In the genomic region with DNA sequence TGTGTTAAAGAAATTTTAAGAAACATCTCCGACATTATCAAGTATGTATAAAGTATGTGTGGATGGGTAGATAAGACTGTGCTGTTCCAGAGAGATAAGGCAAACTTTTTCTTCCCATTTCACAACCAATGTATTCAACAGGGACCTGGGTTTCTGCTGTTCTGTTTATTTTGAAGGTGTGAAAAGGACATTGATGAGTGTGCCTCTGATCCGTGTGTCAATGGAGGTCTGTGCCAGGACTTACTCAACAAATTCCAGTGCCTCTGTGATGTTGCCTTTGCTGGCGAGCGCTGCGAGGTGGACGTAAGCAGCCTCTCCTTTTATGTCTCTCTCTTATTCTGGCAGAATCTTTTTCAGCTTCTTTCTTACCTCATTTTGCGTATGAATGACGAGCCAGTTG, we compare ENCODE assay signal across 1 cellular context.
TF ChIP-seq lines count a peak whose summit lies in the region.

No MANE protein-coding gene starts in this region.

TF ChIP-seq in GM23338, 12 proteins besides CTCF, POLR2A, EP300 and RAD21 (continued from another document):
- TF ChIP-seq REST (IDR thresholded peaks at IDR 0.05; ENCODE audit: unreplicated experiment) (no peak), CREB1 (CRISPR knock-in tag; IDR thresholded peaks at IDR 0.05; ENCODE audit: low read depth) (peak; percentile 48; the same call in 1 of the 2 replicates), EZH2phosphoT487 (IDR thresholded peaks at IDR 0.05; ENCODE audit: unreplicated experiment) (no peak), EZH2 (IDR thresholded peaks at IDR 0.05; ENCODE audit: low read depth, unreplicated experiment) (no peak), NANOG (IDR thresholded peaks at IDR 0.05; ENCODE audit: borderline replicate concordance) (0 out of 2 replicates have a peak, but pooled peaks have one; percentile 34), ZNF114 (CRISPR knock-in tag; IDR thresholded peaks at IDR 0.05) (no peak), POLR2AphosphoS5 (IDR thresholded peaks at IDR 0.05; ENCODE audit: low read depth) (no peak)
- TF ChIP-seq, protein P1, sequence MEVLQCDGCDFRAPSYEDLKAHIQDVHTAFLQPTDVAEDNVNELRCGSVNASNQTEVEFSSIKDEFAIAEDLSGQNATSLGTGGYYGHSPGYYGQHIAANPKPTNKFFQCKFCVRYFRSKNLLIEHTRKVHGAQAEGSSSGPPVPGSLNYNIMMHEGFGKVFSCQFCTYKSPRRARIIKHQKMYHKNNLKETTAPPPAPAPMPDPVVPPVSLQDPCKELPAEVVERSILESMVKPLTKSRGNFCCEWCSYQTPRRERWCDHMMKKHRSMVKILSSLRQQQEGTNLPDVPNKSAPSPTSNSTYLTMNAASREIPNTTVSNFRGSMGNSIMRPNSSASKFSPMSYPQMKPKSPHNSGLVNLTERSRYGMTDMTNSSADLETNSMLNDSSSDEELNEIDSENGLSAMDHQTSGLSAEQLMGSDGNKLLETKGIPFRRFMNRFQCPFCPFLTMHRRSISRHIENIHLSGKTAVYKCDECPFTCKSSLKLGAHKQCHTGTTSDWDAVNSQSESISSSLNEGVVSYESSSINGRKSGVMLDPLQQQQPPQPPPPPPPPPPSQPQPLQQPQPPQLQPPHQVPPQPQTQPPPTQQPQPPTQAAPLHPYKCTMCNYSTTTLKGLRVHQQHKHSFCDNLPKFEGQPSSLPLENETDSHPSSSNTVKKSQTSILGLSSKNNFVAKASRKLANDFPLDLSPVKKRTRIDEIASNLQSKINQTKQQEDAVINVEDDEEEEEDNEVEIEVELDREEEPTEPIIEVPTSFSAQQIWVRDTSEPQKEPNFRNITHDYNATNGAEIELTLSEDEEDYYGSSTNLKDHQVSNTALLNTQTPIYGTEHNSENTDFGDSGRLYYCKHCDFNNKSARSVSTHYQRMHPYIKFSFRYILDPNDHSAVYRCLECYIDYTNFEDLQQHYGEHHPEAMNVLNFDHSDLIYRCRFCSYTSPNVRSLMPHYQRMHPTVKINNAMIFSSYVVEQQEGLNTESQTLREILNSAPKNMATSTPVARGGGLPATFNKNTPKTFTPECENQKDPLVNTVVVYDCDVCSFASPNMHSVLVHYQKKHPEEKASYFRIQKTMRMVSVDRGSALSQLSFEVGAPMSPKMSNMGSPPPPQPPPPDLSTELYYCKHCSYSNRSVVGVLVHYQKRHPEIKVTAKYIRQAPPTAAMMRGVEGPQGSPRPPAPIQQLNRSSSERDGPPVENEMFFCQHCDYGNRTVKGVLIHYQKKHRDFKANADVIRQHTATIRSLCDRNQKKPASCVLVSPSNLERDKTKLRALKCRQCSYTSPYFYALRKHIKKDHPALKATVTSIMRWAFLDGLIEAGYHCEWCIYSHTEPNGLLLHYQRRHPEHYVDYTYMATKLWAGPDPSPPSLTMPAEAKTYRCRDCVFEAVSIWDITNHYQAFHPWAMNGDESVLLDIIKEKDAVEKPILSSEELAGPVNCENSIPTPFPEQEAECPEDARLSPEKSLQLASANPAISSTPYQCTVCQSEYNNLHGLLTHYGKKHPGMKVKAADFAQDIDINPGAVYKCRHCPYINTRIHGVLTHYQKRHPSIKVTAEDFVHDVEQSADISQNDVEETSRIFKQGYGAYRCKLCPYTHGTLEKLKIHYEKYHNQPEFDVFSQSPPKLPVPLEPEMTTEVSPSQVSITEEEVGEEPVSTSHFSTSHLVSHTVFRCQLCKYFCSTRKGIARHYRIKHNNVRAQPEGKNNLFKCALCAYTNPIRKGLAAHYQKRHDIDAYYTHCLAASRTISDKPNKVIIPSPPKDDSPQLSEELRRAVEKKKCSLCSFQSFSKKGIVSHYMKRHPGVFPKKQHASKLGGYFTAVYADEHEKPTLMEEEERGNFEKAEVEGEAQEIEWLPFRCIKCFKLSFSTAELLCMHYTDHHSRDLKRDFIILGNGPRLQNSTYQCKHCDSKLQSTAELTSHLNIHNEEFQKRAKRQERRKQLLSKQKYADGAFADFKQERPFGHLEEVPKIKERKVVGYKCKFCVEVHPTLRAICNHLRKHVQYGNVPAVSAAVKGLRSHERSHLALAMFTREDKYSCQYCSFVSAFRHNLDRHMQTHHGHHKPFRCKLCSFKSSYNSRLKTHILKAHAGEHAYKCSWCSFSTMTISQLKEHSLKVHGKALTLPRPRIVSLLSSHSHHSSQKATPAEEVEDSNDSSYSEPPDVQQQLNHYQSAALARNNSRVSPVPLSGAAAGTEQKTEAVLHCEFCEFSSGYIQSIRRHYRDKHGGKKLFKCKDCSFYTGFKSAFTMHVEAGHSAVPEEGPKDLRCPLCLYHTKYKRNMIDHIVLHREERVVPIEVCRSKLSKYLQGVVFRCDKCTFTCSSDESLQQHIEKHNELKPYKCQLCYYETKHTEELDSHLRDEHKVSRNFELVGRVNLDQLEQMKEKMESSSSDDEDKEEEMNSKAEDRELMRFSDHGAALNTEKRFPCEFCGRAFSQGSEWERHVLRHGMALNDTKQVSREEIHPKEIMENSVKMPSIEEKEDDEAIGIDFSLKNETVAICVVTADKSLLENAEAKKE (CRISPR knock-in tag; IDR thresholded peaks at IDR 0.05), result no peak
